Comparison of ENCODE assay signal across 8 cellular contexts in genomic region chr10:100267237-100268104, GRCh38. TPM values are rescaled to one million over a fixed set of nuclear protein-coding genes. Genes with fewer than 3 reads are reported as not detected.
DNase-seq lines count a peak whose midpoint lies in the region; ATAC-seq lines count a peak whose summit lies in the region.

TSS of gene CWF19L1 (minus strand) at chr10:100267638. CDS start at chr10:100267593, 45 bp downstream.

- H3K4me3 Mint-ChIP-seq in activated T-helper 1 cell treated with anti-CD3 and anti-CD28 coated beads, Interleukin-12 subunit alpha, Interleukin-12 subunit beta, Interleukin-2, Interleukin-4 antibody, amounts not matched to agents 30 ng/mL and 10 ng/mL and 1 ng/mL, durations not matched to agents 14 hours and 24 hours and 36 hours = peak within 1 kb of the TSS; percentile 99
- H3K4me3 Mint-ChIP-seq in naive B cell = peak within 1 kb of the TSS; percentile 94 to 100 (median 100)
- peak within 1 kb of the TSS; percentile 97 for H3K4me3 Mint-ChIP-seq in stimulated activated effector memory CD8-positive, alpha-beta T cell treated with anti-CD3 and anti-CD28 coated beads, Interleukin-12 subunit alpha, Interleukin-12 subunit beta, amount 100 ng/mL, for 72 hours

- intact Hi-C loops in activated T-helper 1 cell treated with anti-CD3 and anti-CD28 coated beads, Interleukin-12 subunit alpha, Interleukin-12 subunit beta, Interleukin-2, Interleukin-4 antibody, amounts not matched to agents 30 ng/mL and 10 ng/mL and 1 ng/mL, durations not matched to agents 14 hours and 24 hours and 36 hours (cut with micrococcal nuclease) = loop anchor here (1.0 to 5.0 kb wide), 6 partner anchors 19 to 240 kb away; partner anchors contain the start of genes BLOC1S2, CHUK, ERLIN1 and SCD

- no peaks in the 10 kb centered on the region for H3K9me3 Mint-ChIP-seq in activated T-helper 1 cell treated with anti-CD3 and anti-CD28 coated beads, Interleukin-12 subunit alpha, Interleukin-12 subunit beta, Interleukin-2, Interleukin-4 antibody, amounts not matched to agents 30 ng/mL and 10 ng/mL and 1 ng/mL, durations not matched to agents 14 hours and 24 hours and 36 hours
- H3K9me3 Mint-ChIP-seq in naive B cell = no peaks in the 10 kb centered on the region
- H3K9me3 Mint-ChIP-seq in stimulated activated effector memory CD8-positive, alpha-beta T cell treated with anti-CD3 and anti-CD28 coated beads, Interleukin-12 subunit alpha, Interleukin-12 subunit beta, amount 100 ng/mL, for 72 hours = no peaks in the 10 kb centered on the region

- ATAC-seq in GM21447 (IDR thresholded peaks at IDR 0.05; ENCODE audit: unreplicated experiment) = peak; percentile 87
- peak; percentile 64 to 70 for ATAC-seq in naive B cell (ENCODE audit: low read depth in 2 of 2)
- peak; percentile 90 for ATAC-seq in stimulated activated effector memory CD8-positive, alpha-beta T cell treated with anti-CD3 and anti-CD28 coated beads, Interleukin-12 subunit alpha, Interleukin-12 subunit beta, amount 100 ng/mL, for 72 hours

- peak; percentile 46 for DNase-seq in COR-L47 (lab: John Stamatoyannopoulos, UW)
- DNase-seq in KG1 (lab: John Stamatoyannopoulos, UW) = peak; percentile 26
- peak; percentile 91 for DNase-seq in RKO (ENCODE audit: low spot score)
- DNase-seq in activated T-helper 1 cell treated with anti-CD3 and anti-CD28 coated beads, Interleukin-12 subunit alpha, Interleukin-12 subunit beta, Interleukin-2, Interleukin-4 antibody, amounts not matched to agents 30 ng/mL and 10 ng/mL and 1 ng/mL, durations not matched to agents 14 hours and 24 hours and 36 hours (ENCODE audit: low spot score) = peak; percentile 72
- peak; percentile 86 for DNase-seq in fibroblast of gingiva (ENCODE audit: low read depth)
- peak; percentile 52 for DNase-seq in naive B cell
- peak; percentile 58 to 83 for DNase-seq in stimulated activated effector memory CD8-positive, alpha-beta T cell treated with anti-CD3 and anti-CD28 coated beads, Interleukin-12 subunit alpha, Interleukin-12 subunit beta, amount 100 ng/mL, for 72 hours (ENCODE audit: low spot score in 2 of 2)

- no peaks in the 10 kb centered on the region for H3K27me3 Mint-ChIP-seq in activated T-helper 1 cell treated with anti-CD3 and anti-CD28 coated beads, Interleukin-12 subunit alpha, Interleukin-12 subunit beta, Interleukin-2, Interleukin-4 antibody, amounts not matched to agents 30 ng/mL and 10 ng/mL and 1 ng/mL, durations not matched to agents 14 hours and 24 hours and 36 hours (ENCODE audit: insufficient read depth)
- no peaks in the 10 kb centered on the region for H3K27me3 Mint-ChIP-seq in naive B cell

- H3K4me1 Mint-ChIP-seq in activated T-helper 1 cell treated with anti-CD3 and anti-CD28 coated beads, Interleukin-12 subunit alpha, Interleukin-12 subunit beta, Interleukin-2, Interleukin-4 antibody, amounts not matched to agents 30 ng/mL and 10 ng/mL and 1 ng/mL, durations not matched to agents 14 hours and 24 hours and 36 hours (ENCODE audit: low read depth) = peaks cover 20% of the 10 kb centered on the region
- H3K4me1 Mint-ChIP-seq in naive B cell = peaks cover 24 to 59% (median 32%) of the 10 kb centered on the region in 3 donors
- H3K4me1 Mint-ChIP-seq in stimulated activated effector memory CD8-positive, alpha-beta T cell treated with anti-CD3 and anti-CD28 coated beads, Interleukin-12 subunit alpha, Interleukin-12 subunit beta, amount 100 ng/mL, for 72 hours = peaks cover 27% of the 10 kb centered on the region

- peak within 1 kb of the TSS; percentile 95 for H3K27ac Mint-ChIP-seq in activated T-helper 1 cell treated with anti-CD3 and anti-CD28 coated beads, Interleukin-12 subunit alpha, Interleukin-12 subunit beta, Interleukin-2, Interleukin-4 antibody, amounts not matched to agents 30 ng/mL and 10 ng/mL and 1 ng/mL, durations not matched to agents 14 hours and 24 hours and 36 hours
- H3K27ac Mint-ChIP-seq in naive B cell = peak within 1 kb of the TSS; percentile 98 to 100 (median 98)
- peak within 1 kb of the TSS; percentile 99 for H3K27ac Mint-ChIP-seq in stimulated activated effector memory CD8-positive, alpha-beta T cell treated with anti-CD3 and anti-CD28 coated beads, Interleukin-12 subunit alpha, Interleukin-12 subunit beta, amount 100 ng/mL, for 72 hours

- H3K36me3 Mint-ChIP-seq in activated T-helper 1 cell treated with anti-CD3 and anti-CD28 coated beads, Interleukin-12 subunit alpha, Interleukin-12 subunit beta, Interleukin-2, Interleukin-4 antibody, amounts not matched to agents 30 ng/mL and 10 ng/mL and 1 ng/mL, durations not matched to agents 14 hours and 24 hours and 36 hours (ENCODE audit: low read depth) = peaks cover 9% of the 10 kb centered on the region
- peaks cover 0 to 7% of the 10 kb centered on the region in 2 donors for H3K36me3 Mint-ChIP-seq in naive B cell
- H3K36me3 Mint-ChIP-seq in stimulated activated effector memory CD8-positive, alpha-beta T cell treated with anti-CD3 and anti-CD28 coated beads, Interleukin-12 subunit alpha, Interleukin-12 subunit beta, amount 100 ng/mL, for 72 hours = peaks cover 36% of the 10 kb centered on the region

RNA-seq across cellular contexts. Expression of gene CWF19L1, which starts in this region (rescaled TPM):
- 37.3 and 42.6 TPM in 2 replicates for total RNA-seq in activated T-helper 1 cell treated with anti-CD3 and anti-CD28 coated beads, Interleukin-12 subunit alpha, Interleukin-12 subunit beta, Interleukin-2, Interleukin-4 antibody, amounts not matched to agents 30 ng/mL and 10 ng/mL and 1 ng/mL, durations not matched to agents 14 hours and 24 hours and 36 hours
- 10 to 100 TPM; 23.8 to 40.6 (median 28.9) TPM for polyA plus RNA-seq in naive B cell (ENCODE audit: low read depth in 6 of 6)

Comparison
In these comparisons a context has a peak if more than half of its experiments do, and no peak if none do; other contexts are left out.
1. Peak in every context shown above with its lines: DNase-seq and ATAC-seq.
2. DNase-seq: peak in every context shown above with its lines; median percentile 91 in RKO; 86 in fibroblast of gingiva; 72 in activated T-helper 1 cell treated with anti-CD3 and anti-CD28 coated beads, Interleukin-12 subunit alpha, Interleukin-12 subunit beta, Interleukin-2, Interleukin-4 antibody, amounts not matched to agents 30 ng/mL and 10 ng/mL and 1 ng/mL, durations not matched to agents 14 hours and 24 hours and 36 hours; 70 in stimulated activated effector memory CD8-positive, alpha-beta T cell treated with anti-CD3 and anti-CD28 coated beads, Interleukin-12 subunit alpha, Interleukin-12 subunit beta, amount 100 ng/mL, for 72 hours; 52 in naive B cell; 46 in COR-L47; 26 in KG1.